In genomic region chr22:47172771-47173534, GRCh38 we compare ENCODE assay signal across 26 cellular contexts.
DNase-seq lines count a peak whose midpoint lies in the region; ATAC-seq, FAIRE-seq and TF ChIP-seq lines count a peak whose summit lies in the region.
"Had no signal": no experiment of that assay in that cellular context is flagged by ENCODE, and none has a peak within 500 bp of the region (broad histone marks: within the 10 kb centered on the region; RNA-seq: fewer than 3 reads in every experiment).

No MANE protein-coding gene starts in this region.

- H3K79me2 ChIP-seq in HepG2 (ENCODE audit: insufficient read depth, low read length): no peaks in the 10 kb centered on the region
- H3K79me2 ChIP-seq: hepatocyte had no signal

- H4K20me1 ChIP-seq in HepG2 (ENCODE audit: insufficient read depth, low read length): peaks cover 4% of the 10 kb centered on the region; the same call in 1 of the 2 replicates

- no peak overlapping the region for H2AFZ ChIP-seq in HepG2 (ENCODE audit: low read length)
- H2AFZ ChIP-seq: GM23338, hepatocyte had no signal

- no peak for TF ChIP-seq POLR2A in right lobe of liver (IDR thresholded peaks at IDR 0.05)
- TF ChIP-seq POLR2A in HepG2 (IDR thresholded peaks at IDR 0.05; ENCODE audit: insufficient read depth in 1 of 2, low read depth in 2 of 2, low read length in 2 of 2): no peak
- no peak for TF ChIP-seq POLR2A in ovary (IDR thresholded peaks at IDR 0.05)

- no peak for TF ChIP-seq RAD21 in HepG2 (CRISPR knock-in tag; IDR thresholded peaks at IDR 0.05)

- FAIRE-seq in HepG2 (lab: Jason Lieb, UNC): no peak
- FAIRE-seq: colon, frontal cortex, GM19239 had no signal

- H3K27ac ChIP-seq in right lobe of liver: no peak overlapping the region
- no peak overlapping the region for H3K27ac ChIP-seq in HepG2 (ENCODE audit: extremely low read length, insufficient read depth, low read length)
- H3K27ac ChIP-seq in ovary: no peak overlapping the region
- H3K27ac ChIP-seq in upper lobe of right lung: no peak overlapping the region
- H3K27ac ChIP-seq: hepatocyte, RWPE1, tibial nerve had no signal

- H3K4me2 ChIP-seq in HepG2 (ENCODE audit: low read depth, low read length): no peak overlapping the region
- H3K4me2 ChIP-seq: GM23338, hepatocyte, SK-N-SH had no signal

- H3K4me1 ChIP-seq in right lobe of liver (no peaks in the 10 kb centered on the region), HepG2 (ENCODE audit: insufficient read depth, low read length) (no peaks in the 10 kb centered on the region), ovary (ENCODE audit: insufficient read depth) (peaks cover 11% of the 10 kb centered on the region), upper lobe of right lung (no peaks in the 10 kb centered on the region)
- H3K4me1 ChIP-seq: tibial nerve had no signal

- H3K27me3 ChIP-seq in right lobe of liver: no peaks in the 10 kb centered on the region
- H3K27me3 ChIP-seq in HepG2 (ENCODE audit: control insufficient read depth in 1 of 2, insufficient read depth in 2 of 2, low read length in 2 of 2): no peaks in the 10 kb centered on the region
- H3K27me3 ChIP-seq in ovary: no peaks in the 10 kb centered on the region
- H3K27me3 ChIP-seq in upper lobe of right lung: no peaks in the 10 kb centered on the region
- H3K27me3 ChIP-seq: esophagus squamous epithelium, hepatocyte, tibial nerve had no signal

- H3K4me3 ChIP-seq in right lobe of liver: no peak overlapping the region
- H3K4me3 ChIP-seq in HepG2 (replicated peaks in 1 of 3; ENCODE audit: insufficient read depth in 1 of 3, low read depth in 2 of 3, low read length in 3 of 3): no peak overlapping the region
- H3K4me3 ChIP-seq in ovary: no peak overlapping the region
- no peak overlapping the region for H3K4me3 ChIP-seq in upper lobe of right lung
- H3K4me3 ChIP-seq: esophagus squamous epithelium, GM23338, hepatocyte, lung, tibial nerve had no signal

- BruUV-seq in HepG2 (replicated peaks; lab: Mats Ljungman, UMichigan): no TSS peak

- POLR2A ChIA-PET in HepG2 (lab: Yijun Ruan, JAX): no interaction called here

- DNase-seq in right lobe of liver (peak; percentile 14 to 30 (median 30)), HepG2 (ENCODE audit: low spot score) (no peak), ovary (peak in 4 of 5 donors; percentile 3 to 22 (median 14)), upper lobe of right lung (peak; percentile 60), COLO829 (ENCODE audit: low spot score) (no peak), mucosa of gallbladder (ENCODE audit: low spot score) (no peak), SK-N-DZ (ENCODE audit: low spot score) (no peak)
- DNase-seq: activated CD4-positive, alpha-beta T cell treated with anti-CD3 and anti-CD28 coated beads, Interleukin-2, amount 10 ng/mL, durations not matched to agents 24 days and 14 days; effector memory CD8-positive, alpha-beta T cell; esophagus squamous epithelium; NCI-H1105 treated with DMSO at 0.1 percent for 48 hours; NCI-H2029; NCI-H2227 treated with DMSO at 0.1 percent for 48 hours; NCI-H774; nucleus accumbens; SK-N-SH had no signal

- TF ChIP-seq CTCF in right lobe of liver (IDR thresholded peaks at IDR 0.05): no peak
- no peak for TF ChIP-seq CTCF in HepG2 (CRISPR knock-in tag; IDR thresholded peaks at IDR 0.05)
- no peak for TF ChIP-seq CTCF in ovary (IDR thresholded peaks at IDR 0.05)
- TF ChIP-seq CTCF in upper lobe of right lung (IDR thresholded peaks at IDR 0.05): no peak

- 81% methylated on average over 4 of the region's 21 CpGs for WGBS in right lobe of liver (ENCODE audit: insufficient coverage, low coverage, low lambda C conversion rate, missing lambda C conversion rate)
- WGBS in HepG2 (ENCODE audit: low lambda C conversion rate): 95% methylated on average over 9 of the region's 21 CpGs
- 90 to 93% (median 91%) methylated on average over 20 to 21 of the region's 21 CpGs for WGBS in ovary, 3 donors

- H3K9me3 ChIP-seq in right lobe of liver: no peaks in the 10 kb centered on the region
- H3K9me3 ChIP-seq in HepG2 (ENCODE audit: low read length): no peaks in the 10 kb centered on the region
- no peaks in the 10 kb centered on the region for H3K9me3 ChIP-seq in ovary
- no peaks in the 10 kb centered on the region for H3K9me3 ChIP-seq in upper lobe of right lung
- H3K9me3 ChIP-seq: esophagus squamous epithelium, SK-N-SH had no signal

- no peaks in the 10 kb centered on the region for H3K36me3 ChIP-seq in right lobe of liver
- H3K36me3 ChIP-seq in HepG2 (replicated peaks in 1 of 2; ENCODE audit: control insufficient read depth in 1 of 2, insufficient read depth in 2 of 2, low read length in 2 of 2): no peaks in the 10 kb centered on the region; a peak in 3 of 5 replicates
- no peaks in the 10 kb centered on the region for H3K36me3 ChIP-seq in ovary
- H3K36me3 ChIP-seq in upper lobe of right lung: no peaks in the 10 kb centered on the region

- CTCF ChIA-PET in HepG2 (lab: Yijun Ruan, JAX; ENCODE audit: low intra/inter-chr PET ratio, low total read pairs): no interaction called here

- H3K9ac ChIP-seq in HepG2 (ENCODE audit: insufficient read depth, low read depth, low read length): no peak overlapping the region
- H3K9ac ChIP-seq: SK-N-SH had no signal

- intact Hi-C loops in right lobe of liver (cut with DNase I): no loop called here
- intact Hi-C loops in HepG2 (cut with micrococcal nuclease; ENCODE audit: unreplicated experiment): no loop called here
- intact Hi-C loops in ovary (cut with DNase I): no loop called here
- intact Hi-C loops in upper lobe of right lung (cut with DNase I): no loop called here

- in situ Hi-C loops in HepG2 (cut with HindIII; ENCODE audit: extremely low pct_ligation_motif_present, low pct_unique_long_range_greater_than_20kb): no loop called here

- TF ChIP-seq EP300 in HepG2 (IDR thresholded peaks at IDR 0.05; ENCODE audit: low read depth in 2 of 2, low read length in 2 of 2) (no peak), HepG2 (CRISPR knock-in tag; IDR thresholded peaks at IDR 0.05; ENCODE audit: borderline replicate concordance) (no peak), ovary (IDR thresholded peaks at IDR 0.05) (no peak)

- ATAC-seq in right lobe of liver: no peak
- no peak for ATAC-seq in HepG2
- peak; percentile 6 for ATAC-seq in esophagus mucosa
- ATAC-seq in upper lobe of right lung: no peak
- ATAC-seq: activated T-helper 17 cell treated with anti-CD3 and anti-CD28 coated beads, Interleukin-2, amount 50 U/mL, for 72 hours; effector memory CD8-positive, alpha-beta T cell; GM23338 had no signal

TF ChIP-seq in HepG2, 621 proteins besides CTCF, POLR2A, EP300 and RAD21 (continues in another document):
- TF ChIP-seq, protein P1, sequence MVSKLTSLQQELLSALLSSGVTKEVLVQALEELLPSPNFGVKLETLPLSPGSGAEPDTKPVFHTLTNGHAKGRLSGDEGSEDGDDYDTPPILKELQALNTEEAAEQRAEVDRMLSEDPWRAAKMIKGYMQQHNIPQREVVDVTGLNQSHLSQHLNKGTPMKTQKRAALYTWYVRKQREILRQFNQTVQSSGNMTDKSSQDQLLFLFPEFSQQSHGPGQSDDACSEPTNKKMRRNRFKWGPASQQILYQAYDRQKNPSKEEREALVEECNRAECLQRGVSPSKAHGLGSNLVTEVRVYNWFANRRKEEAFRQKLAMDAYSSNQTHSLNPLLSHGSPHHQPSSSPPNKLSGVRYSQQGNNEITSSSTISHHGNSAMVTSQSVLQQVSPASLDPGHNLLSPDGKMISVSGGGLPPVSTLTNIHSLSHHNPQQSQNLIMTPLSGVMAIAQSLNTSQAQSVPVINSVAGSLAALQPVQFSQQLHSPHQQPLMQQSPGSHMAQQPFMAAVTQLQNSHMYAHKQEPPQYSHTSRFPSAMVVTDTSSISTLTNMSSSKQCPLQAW (CRISPR knock-in tag; IDR thresholded peaks at IDR 0.05): no peak
- no peak for TF ChIP-seq ZSCAN20 (CRISPR knock-in tag; IDR thresholded peaks at IDR 0.05; ENCODE audit: borderline replicate concordance)
- no peak for TF ChIP-seq TBX2 (CRISPR knock-in tag; IDR thresholded peaks at IDR 0.05; ENCODE audit: borderline replicate concordance)
- no peak for TF ChIP-seq ZKSCAN5 (CRISPR knock-in tag; IDR thresholded peaks at IDR 0.05)
- TF ChIP-seq, protein P2, sequence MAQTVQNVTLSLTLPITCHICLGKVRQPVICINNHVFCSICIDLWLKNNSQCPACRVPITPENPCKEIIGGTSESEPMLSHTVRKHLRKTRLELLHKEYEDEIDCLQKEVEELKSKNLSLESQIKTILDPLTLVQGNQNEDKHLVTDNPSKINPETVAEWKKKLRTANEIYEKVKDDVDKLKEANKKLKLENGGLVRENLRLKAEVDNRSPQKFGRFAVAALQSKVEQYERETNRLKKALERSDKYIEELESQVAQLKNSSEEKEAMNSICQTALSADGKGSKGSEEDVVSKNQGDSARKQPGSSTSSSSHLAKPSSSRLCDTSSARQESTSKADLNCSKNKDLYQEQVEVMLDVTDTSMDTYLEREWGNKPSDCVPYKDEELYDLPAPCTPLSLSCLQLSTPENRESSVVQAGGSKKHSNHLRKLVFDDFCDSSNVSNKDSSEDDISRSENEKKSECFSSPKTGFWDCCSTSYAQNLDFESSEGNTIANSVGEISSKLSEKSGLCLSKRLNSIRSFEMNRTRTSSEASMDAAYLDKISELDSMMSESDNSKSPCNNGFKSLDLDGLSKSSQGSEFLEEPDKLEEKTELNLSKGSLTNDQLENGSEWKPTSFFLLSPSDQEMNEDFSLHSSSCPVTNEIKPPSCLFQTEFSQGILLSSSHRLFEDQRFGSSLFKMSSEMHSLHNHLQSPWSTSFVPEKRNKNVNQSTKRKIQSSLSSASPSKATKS (CRISPR knock-in tag; IDR thresholded peaks at IDR 0.05): no peak
- TF ChIP-seq CENPBD1 (CRISPR knock-in tag; IDR thresholded peaks at IDR 0.05; ENCODE audit: borderline replicate concordance, low read depth): no peak
- no peak for TF ChIP-seq CAMTA2 (CRISPR knock-in tag; IDR thresholded peaks at IDR 0.05; ENCODE audit: borderline replicate concordance)
- no peak for TF ChIP-seq ZNF17 (CRISPR knock-in tag; IDR thresholded peaks at IDR 0.05)
- TF ChIP-seq, protein P3, sequence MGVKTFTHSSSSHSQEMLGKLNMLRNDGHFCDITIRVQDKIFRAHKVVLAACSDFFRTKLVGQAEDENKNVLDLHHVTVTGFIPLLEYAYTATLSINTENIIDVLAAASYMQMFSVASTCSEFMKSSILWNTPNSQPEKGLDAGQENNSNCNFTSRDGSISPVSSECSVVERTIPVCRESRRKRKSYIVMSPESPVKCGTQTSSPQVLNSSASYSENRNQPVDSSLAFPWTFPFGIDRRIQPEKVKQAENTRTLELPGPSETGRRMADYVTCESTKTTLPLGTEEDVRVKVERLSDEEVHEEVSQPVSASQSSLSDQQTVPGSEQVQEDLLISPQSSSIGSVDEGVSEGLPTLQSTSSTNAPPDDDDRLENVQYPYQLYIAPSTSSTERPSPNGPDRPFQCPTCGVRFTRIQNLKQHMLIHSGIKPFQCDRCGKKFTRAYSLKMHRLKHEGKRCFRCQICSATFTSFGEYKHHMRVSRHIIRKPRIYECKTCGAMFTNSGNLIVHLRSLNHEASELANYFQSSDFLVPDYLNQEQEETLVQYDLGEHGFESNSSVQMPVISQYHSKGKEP (CRISPR knock-in tag; IDR thresholded peaks at IDR 0.05): no peak
- TF ChIP-seq ZNF326 (CRISPR knock-in tag; IDR thresholded peaks at IDR 0.05; ENCODE audit: borderline replicate concordance): no peak

Comparison
In these comparisons a context has a peak if more than half of its experiments do, and no peak if none do; other contexts are left out.
1. DNase-seq: peak in right lobe of liver (3 of 3), ovary (4 of 5) and upper lobe of right lung (single experiment); none in HepG2 (single experiment), COLO829 (single experiment), mucosa of gallbladder (single experiment) and SK-N-DZ (single experiment).